In the genomic region with DNA sequence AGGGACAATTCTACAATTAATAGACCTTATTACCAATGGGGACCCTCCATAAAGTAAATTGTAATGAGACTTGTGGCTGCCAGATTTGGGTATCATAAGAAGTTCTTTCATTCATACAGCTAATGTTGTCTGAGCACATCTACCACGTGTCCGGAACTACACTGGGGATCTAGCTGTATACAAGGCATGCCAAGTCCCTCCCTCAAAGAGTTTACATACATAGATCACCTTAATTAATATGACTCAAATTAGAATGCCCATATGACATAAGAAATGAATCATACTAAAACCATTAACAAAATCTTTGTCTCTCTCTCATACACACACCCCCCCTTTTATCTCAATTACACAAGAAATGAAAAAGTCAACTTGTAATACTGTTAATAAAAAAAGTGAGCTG, we compare ENCODE assay signal across 28 cellular contexts.
"Had no signal": no experiment of that assay in that cellular context is flagged by ENCODE, and none has a peak within 500 bp of the region (broad histone marks: within the 10 kb centered on the region; RNA-seq: fewer than 3 reads in every experiment).

No MANE protein-coding gene starts in this region.

- H3K4me2 ChIP-seq: KMS-11 had no signal

- DNase-seq: activated B cell treated with CpG ODN at 0.5 μM for 24 hours; activated CD4-positive, alpha-beta T cell treated with anti-CD3 and anti-CD28 coated beads for 36 hours; activated CD4-positive, alpha-beta T cell treated with anti-CD3 and anti-CD28 coated beads, Interleukin-2, amount 50 U/mL, for 1 hour; activated CD8-positive, alpha-beta memory T cell treated with anti-CD3 and anti-CD28 coated beads, Interleukin-2, amount 10 ng/mL, durations not matched to agents 7 days and 5 days; activated effector memory CD4-positive, alpha-beta T cell treated with Interleukin-2 at 50 U/mL for 16 hours; activated naive CD4-positive, alpha-beta T cell treated with Interleukin-2 at 50 U/mL for 16 hours; activated naive CD8-positive, alpha-beta T cell treated with anti-CD3 and anti-CD28 coated beads, Interleukin-2, amount 50 U/mL, for 24 hours; activated T-cell treated with anti-CD3 and anti-CD28 coated beads, Interleukin-2, amount 50 U/mL, for 24 hours; amygdala; NCI-H1092; NCI-H1417; NCI-H1694; NCI-H2029; NCI-H2107; NCI-H2171 treated with DMSO at 0.1 percent for 48 hours; NCI-H226; NCI-H526; NCI-H82; SIG-M5; T-cell; T-helper 2 cell; T1000 had no signal

- H3K36me3 Mint-ChIP-seq: activated CD8-positive, alpha-beta memory T cell treated with anti-CD3 and anti-CD28 coated beads, Interleukin-2, amount 10 ng/mL, durations not matched to agents 7 days and 5 days; activated naive CD4-positive, alpha-beta T cell treated with anti-CD3 and anti-CD28 coated beads, Interleukin-2, amount 50 U/mL, for 72 hours had no signal

- H3K27me3 Mint-ChIP-seq: activated B cell treated with CpG ODN at 0.5 μM for 24 hours; activated CD8-positive, alpha-beta memory T cell treated with anti-CD3 and anti-CD28 coated beads, Interleukin-2, amount 10 ng/mL, durations not matched to agents 7 days and 5 days; activated naive CD8-positive, alpha-beta T cell treated with anti-CD3 and anti-CD28 coated beads, Interleukin-2, amount 50 U/mL, for 24 hours; activated T-cell treated with anti-CD3 and anti-CD28 coated beads, Interleukin-2, amount 50 U/mL, for 24 hours; brain; central memory CD8-positive, alpha-beta T cell; T-cell had no signal

- ATAC-seq: activated CD4-positive, alpha-beta T cell treated with anti-CD3 and anti-CD28 coated beads for 36 hours; activated CD8-positive, alpha-beta memory T cell treated with anti-CD3 and anti-CD28 coated beads, Interleukin-2, amount 10 ng/mL, durations not matched to agents 7 days and 5 days; activated naive CD4-positive, alpha-beta T cell treated with anti-CD3 and anti-CD28 coated beads, Interleukin-2, amount 50 U/mL, for 72 hours; activated naive CD8-positive, alpha-beta T cell treated with anti-CD3 and anti-CD28 coated beads, Interleukin-2, amount 50 U/mL, for 24 hours; T-cell had no signal

- H3K27ac Mint-ChIP-seq: activated B cell treated with CpG ODN at 0.5 μM for 24 hours; activated CD4-positive, alpha-beta T cell treated with anti-CD3 and anti-CD28 coated beads for 36 hours; activated CD8-positive, alpha-beta memory T cell treated with anti-CD3 and anti-CD28 coated beads, Interleukin-2, amount 10 ng/mL, durations not matched to agents 7 days and 5 days; activated naive CD4-positive, alpha-beta T cell treated with anti-CD3 and anti-CD28 coated beads, Interleukin-2, amount 50 U/mL, for 72 hours; activated naive CD8-positive, alpha-beta T cell treated with anti-CD3 and anti-CD28 coated beads, Interleukin-2, amount 50 U/mL, for 24 hours; activated T-cell treated with anti-CD3 and anti-CD28 coated beads, Interleukin-2, amount 50 U/mL, for 24 hours; activated T-helper 1 cell treated with anti-CD3 and anti-CD28 coated beads, Interleukin-12 subunit alpha, Interleukin-12 subunit beta, Interleukin-2, Interleukin-4 antibody, amounts not matched to agents 30 ng/mL and 10 ng/mL and 1 ng/mL, durations not matched to agents 14 hours and 24 hours and 36 hours; brain; T-cell had no signal

- H3K4me3 Mint-ChIP-seq: activated B cell treated with CpG ODN at 0.5 μM for 24 hours; activated CD4-positive, alpha-beta T cell treated with anti-CD3 and anti-CD28 coated beads for 36 hours; activated CD8-positive, alpha-beta memory T cell treated with anti-CD3 and anti-CD28 coated beads, Interleukin-2, amount 10 ng/mL, durations not matched to agents 7 days and 5 days; activated naive CD8-positive, alpha-beta T cell treated with anti-CD3 and anti-CD28 coated beads, Interleukin-2, amount 50 U/mL, for 24 hours; activated T-cell treated with anti-CD3 and anti-CD28 coated beads, Interleukin-2, amount 50 U/mL, for 24 hours; activated T-helper 1 cell treated with anti-CD3 and anti-CD28 coated beads, Interleukin-12 subunit alpha, Interleukin-12 subunit beta, Interleukin-2, Interleukin-4 antibody, amounts not matched to agents 30 ng/mL and 10 ng/mL and 1 ng/mL, durations not matched to agents 14 hours and 24 hours and 36 hours; brain; central memory CD8-positive, alpha-beta T cell; T-cell had no signal

- FAIRE-seq: TTC549 had no signal

- H3K9ac ChIP-seq: KMS-11 had no signal

- H3K9me3 Mint-ChIP-seq: activated B cell treated with CpG ODN at 0.5 μM for 24 hours; activated naive CD4-positive, alpha-beta T cell treated with anti-CD3 and anti-CD28 coated beads, Interleukin-2, amount 50 U/mL, for 72 hours; activated naive CD8-positive, alpha-beta T cell treated with anti-CD3 and anti-CD28 coated beads, Interleukin-2, amount 50 U/mL, for 24 hours; activated T-cell treated with anti-CD3 and anti-CD28 coated beads, Interleukin-2, amount 50 U/mL, for 24 hours; activated T-helper 1 cell treated with anti-CD3 and anti-CD28 coated beads, Interleukin-12 subunit alpha, Interleukin-12 subunit beta, Interleukin-2, Interleukin-4 antibody, amounts not matched to agents 30 ng/mL and 10 ng/mL and 1 ng/mL, durations not matched to agents 14 hours and 24 hours and 36 hours; central memory CD8-positive, alpha-beta T cell; T-cell had no signal

- H3K27ac ChIP-seq: KMS-11 had no signal
